ENCODE assay signal across 11 cellular contexts in the genomic region with DNA sequence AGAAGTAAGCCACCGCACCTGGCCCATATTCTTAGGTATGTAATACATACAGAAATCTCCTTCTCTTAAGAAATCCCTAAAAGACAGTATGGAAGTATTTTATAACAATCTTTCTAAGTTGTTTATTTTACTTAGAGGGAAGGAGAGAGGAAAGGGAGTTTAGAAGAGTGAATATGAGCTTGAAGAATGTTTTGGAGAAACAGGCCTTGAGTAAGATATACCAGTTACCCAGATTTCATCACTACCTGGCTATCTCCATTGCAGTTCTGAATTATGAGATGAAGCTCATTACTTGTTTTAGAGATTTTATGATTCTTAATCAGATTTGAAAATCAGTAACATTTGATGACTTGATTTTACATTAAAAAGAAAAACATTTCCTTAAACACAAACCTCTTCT.
"Had no signal": no experiment of that assay in that cellular context is flagged by ENCODE, and none has a peak within 500 bp of the region (broad histone marks: within the 10 kb centered on the region; RNA-seq: fewer than 3 reads in every experiment).

No MANE protein-coding gene starts in this region.

- ATAC-seq: activated T-cell treated with anti-CD3 and anti-CD28 coated beads, Interleukin-2, amount 50 U/mL, for 72 hours; T-helper 17 cell had no signal

- H3K27ac ChIP-seq: cardiac muscle cell, tibial artery had no signal

- DNase-seq: activated CD4-positive, alpha-beta memory T cell treated with anti-CD3 and anti-CD28 coated beads, Interleukin-2, amount 10 ng/mL, durations not matched to agents 7 days and 5 days; activated CD4-positive, alpha-beta T cell treated with anti-CD3 and anti-CD28 coated beads for 4 hours; activated CD8-positive, alpha-beta memory T cell treated with anti-CD3 and anti-CD28 coated beads, Interleukin-2, amount 50 U/mL, for 48 hours; activated gamma-delta T cell treated with Interleukin-2 at 50 U/mL for 16 hours; activated T-cell treated with anti-CD3 and anti-CD28 coated beads, Interleukin-2, amount 50 U/mL, for 72 hours; hippocampal formation; nucleus accumbens; retina; T-helper 17 cell; tibial artery had no signal

- H3K4me3 ChIP-seq: cardiac muscle cell, tibial artery had no signal

- H3K27me3 ChIP-seq: cardiac muscle cell, tibial artery had no signal

- H3K9me3 ChIP-seq: tibial artery had no signal

- H3K4me1 ChIP-seq: tibial artery had no signal
